1 cellular context compared by ENCODE assay signal in the genomic region with DNA sequence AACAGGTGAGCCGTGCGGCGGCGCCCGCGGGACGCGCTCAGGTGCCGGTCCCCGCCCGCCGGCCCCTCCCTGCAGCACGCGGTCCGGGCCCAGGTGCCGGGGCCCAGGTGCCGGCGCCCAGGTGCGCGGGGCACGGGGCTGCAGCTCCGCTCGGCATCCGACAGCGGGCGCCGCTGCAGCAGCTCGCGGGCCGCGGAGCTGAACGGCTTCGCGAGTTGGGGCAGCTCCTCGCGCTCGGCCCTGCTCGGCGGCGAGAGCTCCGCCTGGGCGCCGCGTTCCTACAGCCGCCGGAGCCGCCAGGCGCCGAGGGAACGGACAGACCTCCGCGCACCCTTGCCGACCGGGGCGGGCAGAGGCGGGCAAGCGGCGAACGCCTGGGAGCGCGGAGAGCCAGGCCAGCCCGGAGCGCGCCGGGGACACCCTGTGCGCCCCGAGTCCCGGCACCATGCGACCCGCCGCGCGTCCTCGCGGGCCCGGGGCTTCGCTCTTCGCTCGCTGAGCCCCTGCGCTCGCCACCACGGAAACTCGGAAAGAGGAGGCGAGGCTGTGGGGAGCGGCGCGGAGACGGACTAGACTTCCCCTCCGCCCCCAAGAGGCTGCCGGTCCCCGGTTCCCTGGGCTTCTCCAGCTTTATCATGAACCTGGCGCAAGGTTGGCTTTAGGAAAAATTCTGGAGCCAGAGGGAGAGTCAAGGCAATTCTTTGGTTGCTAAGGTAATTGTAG.
TF ChIP-seq lines count a peak whose summit lies in the region.

A gene (plus strand): TSS at position 201 of the 723 bp plus-strand sequence.

TF ChIP-seq in GM12878, 131 proteins besides CTCF, POLR2A, EP300 and RAD21 (continued from another document and continues in another):
- TF ChIP-seq, protein P1, sequence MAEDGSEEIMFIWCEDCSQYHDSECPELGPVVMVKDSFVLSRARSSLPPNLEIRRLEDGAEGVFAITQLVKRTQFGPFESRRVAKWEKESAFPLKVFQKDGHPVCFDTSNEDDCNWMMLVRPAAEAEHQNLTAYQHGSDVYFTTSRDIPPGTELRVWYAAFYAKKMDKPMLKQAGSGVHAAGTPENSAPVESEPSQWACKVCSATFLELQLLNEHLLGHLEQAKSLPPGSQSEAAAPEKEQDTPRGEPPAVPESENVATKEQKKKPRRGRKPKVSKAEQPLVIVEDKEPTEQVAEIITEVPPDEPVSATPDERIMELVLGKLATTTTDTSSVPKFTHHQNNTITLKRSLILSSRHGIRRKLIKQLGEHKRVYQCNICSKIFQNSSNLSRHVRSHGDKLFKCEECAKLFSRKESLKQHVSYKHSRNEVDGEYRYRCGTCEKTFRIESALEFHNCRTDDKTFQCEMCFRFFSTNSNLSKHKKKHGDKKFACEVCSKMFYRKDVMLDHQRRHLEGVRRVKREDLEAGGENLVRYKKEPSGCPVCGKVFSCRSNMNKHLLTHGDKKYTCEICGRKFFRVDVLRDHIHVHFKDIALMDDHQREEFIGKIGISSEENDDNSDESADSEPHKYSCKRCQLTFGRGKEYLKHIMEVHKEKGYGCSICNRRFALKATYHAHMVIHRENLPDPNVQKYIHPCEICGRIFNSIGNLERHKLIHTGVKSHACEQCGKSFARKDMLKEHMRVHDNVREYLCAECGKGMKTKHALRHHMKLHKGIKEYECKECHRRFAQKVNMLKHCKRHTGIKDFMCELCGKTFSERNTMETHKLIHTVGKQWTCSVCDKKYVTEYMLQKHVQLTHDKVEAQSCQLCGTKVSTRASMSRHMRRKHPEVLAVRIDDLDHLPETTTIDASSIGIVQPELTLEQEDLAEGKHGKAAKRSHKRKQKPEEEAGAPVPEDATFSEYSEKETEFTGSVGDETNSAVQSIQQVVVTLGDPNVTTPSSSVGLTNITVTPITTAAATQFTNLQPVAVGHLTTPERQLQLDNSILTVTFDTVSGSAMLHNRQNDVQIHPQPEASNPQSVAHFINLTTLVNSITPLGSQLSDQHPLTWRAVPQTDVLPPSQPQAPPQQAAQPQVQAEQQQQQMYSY (CRISPR knock-in tag; IDR thresholded peaks at IDR 0.05): no peak
- no peak for TF ChIP-seq YBX1 (IDR thresholded peaks at IDR 0.05)
- TF ChIP-seq, protein P2, sequence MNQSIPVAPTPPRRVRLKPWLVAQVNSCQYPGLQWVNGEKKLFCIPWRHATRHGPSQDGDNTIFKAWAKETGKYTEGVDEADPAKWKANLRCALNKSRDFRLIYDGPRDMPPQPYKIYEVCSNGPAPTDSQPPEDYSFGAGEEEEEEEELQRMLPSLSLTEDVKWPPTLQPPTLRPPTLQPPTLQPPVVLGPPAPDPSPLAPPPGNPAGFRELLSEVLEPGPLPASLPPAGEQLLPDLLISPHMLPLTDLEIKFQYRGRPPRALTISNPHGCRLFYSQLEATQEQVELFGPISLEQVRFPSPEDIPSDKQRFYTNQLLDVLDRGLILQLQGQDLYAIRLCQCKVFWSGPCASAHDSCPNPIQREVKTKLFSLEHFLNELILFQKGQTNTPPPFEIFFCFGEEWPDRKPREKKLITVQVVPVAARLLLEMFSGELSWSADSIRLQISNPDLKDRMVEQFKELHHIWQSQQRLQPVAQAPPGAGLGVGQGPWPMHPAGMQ (IDR thresholded peaks at IDR 0.05; ENCODE audit: borderline replicate concordance): no peak
- peak; percentile 91 for TF ChIP-seq ZNF217 (IDR thresholded peaks at IDR 0.05)
- no peak for TF ChIP-seq NBN (IDR thresholded peaks at IDR 0.05)
- TF ChIP-seq BCL11A (IDR thresholded peaks at IDR 0.05; ENCODE audit: low read depth, low read length): no peak
- no peak for TF ChIP-seq SIX5 (IDR thresholded peaks at IDR 0.05; ENCODE audit: low read depth, low read length, severe bottlenecking)
- TF ChIP-seq CREM (IDR thresholded peaks at IDR 0.05; ENCODE audit: low read depth): no peak
- TF ChIP-seq, protein P3, sequence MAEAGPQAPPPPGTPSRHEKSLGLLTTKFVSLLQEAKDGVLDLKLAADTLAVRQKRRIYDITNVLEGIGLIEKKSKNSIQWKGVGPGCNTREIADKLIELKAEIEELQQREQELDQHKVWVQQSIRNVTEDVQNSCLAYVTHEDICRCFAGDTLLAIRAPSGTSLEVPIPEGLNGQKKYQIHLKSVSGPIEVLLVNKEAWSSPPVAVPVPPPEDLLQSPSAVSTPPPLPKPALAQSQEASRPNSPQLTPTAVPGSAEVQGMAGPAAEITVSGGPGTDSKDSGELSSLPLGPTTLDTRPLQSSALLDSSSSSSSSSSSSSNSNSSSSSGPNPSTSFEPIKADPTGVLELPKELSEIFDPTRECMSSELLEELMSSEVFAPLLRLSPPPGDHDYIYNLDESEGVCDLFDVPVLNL (IDR thresholded peaks at IDR 0.05; ENCODE audit: low read depth, low read length): no peak
- TF ChIP-seq WRNIP1 (IDR thresholded peaks at IDR 0.05; ENCODE audit: borderline replicate concordance, low read depth, low read length): no peak
- peak; percentile 95 for TF ChIP-seq HDAC6 (IDR thresholded peaks at IDR 0.05; ENCODE audit: unreplicated experiment)
- TF ChIP-seq EED (IDR thresholded peaks at IDR 0.05; ENCODE audit: low read depth): no peak
- TF ChIP-seq, protein P4, sequence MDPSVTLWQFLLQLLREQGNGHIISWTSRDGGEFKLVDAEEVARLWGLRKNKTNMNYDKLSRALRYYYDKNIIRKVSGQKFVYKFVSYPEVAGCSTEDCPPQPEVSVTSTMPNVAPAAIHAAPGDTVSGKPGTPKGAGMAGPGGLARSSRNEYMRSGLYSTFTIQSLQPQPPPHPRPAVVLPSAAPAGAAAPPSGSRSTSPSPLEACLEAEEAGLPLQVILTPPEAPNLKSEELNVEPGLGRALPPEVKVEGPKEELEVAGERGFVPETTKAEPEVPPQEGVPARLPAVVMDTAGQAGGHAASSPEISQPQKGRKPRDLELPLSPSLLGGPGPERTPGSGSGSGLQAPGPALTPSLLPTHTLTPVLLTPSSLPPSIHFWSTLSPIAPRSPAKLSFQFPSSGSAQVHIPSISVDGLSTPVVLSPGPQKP (IDR thresholded peaks at IDR 0.05; ENCODE audit: low read depth, low read length): no peak
- TF ChIP-seq CEBPB (IDR thresholded peaks at IDR 0.05; ENCODE audit: borderline replicate concordance in 1 of 2, low read depth in 2 of 2, low read length in 2 of 2): no peak
- no peak for TF ChIP-seq POLR2AphosphoS2 (IDR thresholded peaks at IDR 0.05; ENCODE audit: low read depth, low read length)
- TF ChIP-seq DPF2 (IDR thresholded peaks at IDR 0.05): peak; percentile 82
- no peak for TF ChIP-seq MYC (IDR thresholded peaks at IDR 0.05; ENCODE audit: insufficient read depth, insufficient read length, insufficient replicate concordance, low read length, severe bottlenecking)
- TF ChIP-seq FOS (IDR thresholded peaks at IDR 0.05; ENCODE audit: borderline replicate concordance, extremely low read depth, insufficient read length): no peak
- TF ChIP-seq, protein P5, sequence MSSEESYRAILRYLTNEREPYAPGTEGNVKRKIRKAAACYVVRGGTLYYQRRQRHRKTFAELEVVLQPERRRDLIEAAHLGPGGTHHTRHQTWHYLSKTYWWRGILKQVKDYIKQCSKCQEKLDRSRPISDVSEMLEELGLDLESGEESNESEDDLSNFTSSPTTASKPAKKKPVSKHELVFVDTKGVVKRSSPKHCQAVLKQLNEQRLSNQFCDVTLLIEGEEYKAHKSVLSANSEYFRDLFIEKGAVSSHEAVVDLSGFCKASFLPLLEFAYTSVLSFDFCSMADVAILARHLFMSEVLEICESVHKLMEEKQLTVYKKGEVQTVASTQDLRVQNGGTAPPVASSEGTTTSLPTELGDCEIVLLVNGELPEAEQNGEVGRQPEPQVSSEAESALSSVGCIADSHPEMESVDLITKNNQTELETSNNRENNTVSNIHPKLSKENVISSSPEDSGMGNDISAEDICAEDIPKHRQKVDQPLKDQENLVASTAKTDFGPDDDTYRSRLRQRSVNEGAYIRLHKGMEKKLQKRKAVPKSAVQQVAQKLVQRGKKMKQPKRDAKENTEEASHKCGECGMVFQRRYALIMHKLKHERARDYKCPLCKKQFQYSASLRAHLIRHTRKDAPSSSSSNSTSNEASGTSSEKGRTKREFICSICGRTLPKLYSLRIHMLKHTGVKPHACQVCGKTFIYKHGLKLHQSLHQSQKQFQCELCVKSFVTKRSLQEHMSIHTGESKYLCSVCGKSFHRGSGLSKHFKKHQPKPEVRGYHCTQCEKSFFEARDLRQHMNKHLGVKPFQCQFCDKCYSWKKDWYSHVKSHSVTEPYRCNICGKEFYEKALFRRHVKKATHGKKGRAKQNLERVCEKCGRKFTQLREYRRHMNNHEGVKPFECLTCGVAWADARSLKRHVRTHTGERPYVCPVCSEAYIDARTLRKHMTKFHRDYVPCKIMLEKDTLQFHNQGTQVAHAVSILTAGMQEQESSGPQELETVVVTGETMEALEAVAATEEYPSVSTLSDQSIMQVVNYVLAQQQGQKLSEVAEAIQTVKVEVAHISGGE (CRISPR knock-in tag; IDR thresholded peaks at IDR 0.05): no peak
- no peak for TF ChIP-seq RAD51 (IDR thresholded peaks at IDR 0.05)
- no peak for TF ChIP-seq MEF2A (IDR thresholded peaks at IDR 0.05; ENCODE audit: insufficient read depth, low read depth, low read length)
- no peak for TF ChIP-seq SMAD1 (IDR thresholded peaks at IDR 0.05; ENCODE audit: low read depth, partially characterized antibody)
- no peak for TF ChIP-seq KAT2A (conservative IDR thresholded peaks at IDR 0.05; ENCODE audit: control insufficient read depth, low read depth, low read length)
- no peak for TF ChIP-seq FOXK2 (IDR thresholded peaks at IDR 0.05)
- no peak for TF ChIP-seq IKZF2 (IDR thresholded peaks at IDR 0.05)
- peak; percentile 81 for TF ChIP-seq IKZF1 (conservative IDR thresholded peaks at IDR 0.05)
- TF ChIP-seq, protein P6, sequence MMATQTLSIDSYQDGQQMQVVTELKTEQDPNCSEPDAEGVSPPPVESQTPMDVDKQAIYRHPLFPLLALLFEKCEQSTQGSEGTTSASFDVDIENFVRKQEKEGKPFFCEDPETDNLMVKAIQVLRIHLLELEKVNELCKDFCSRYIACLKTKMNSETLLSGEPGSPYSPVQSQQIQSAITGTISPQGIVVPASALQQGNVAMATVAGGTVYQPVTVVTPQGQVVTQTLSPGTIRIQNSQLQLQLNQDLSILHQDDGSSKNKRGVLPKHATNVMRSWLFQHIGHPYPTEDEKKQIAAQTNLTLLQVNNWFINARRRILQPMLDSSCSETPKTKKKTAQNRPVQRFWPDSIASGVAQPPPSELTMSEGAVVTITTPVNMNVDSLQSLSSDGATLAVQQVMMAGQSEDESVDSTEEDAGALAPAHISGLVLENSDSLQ (IDR thresholded peaks at IDR 0.05): no peak
- TF ChIP-seq RFX5 (IDR thresholded peaks at IDR 0.05; ENCODE audit: low read depth, low read length): no peak
- no peak for TF ChIP-seq ASH2L (IDR thresholded peaks at IDR 0.05; ENCODE audit: borderline replicate concordance, low read depth)
- no peak for TF ChIP-seq ZNF274 (IDR thresholded peaks at IDR 0.05; ENCODE audit: insufficient read depth, insufficient read length)
- TF ChIP-seq PML (IDR thresholded peaks at IDR 0.05; ENCODE audit: low read length): no peak
- no peak for TF ChIP-seq ZNF384 (IDR thresholded peaks at IDR 0.05; ENCODE audit: borderline replicate concordance, low read depth, low read length)
- TF ChIP-seq, protein P7, sequence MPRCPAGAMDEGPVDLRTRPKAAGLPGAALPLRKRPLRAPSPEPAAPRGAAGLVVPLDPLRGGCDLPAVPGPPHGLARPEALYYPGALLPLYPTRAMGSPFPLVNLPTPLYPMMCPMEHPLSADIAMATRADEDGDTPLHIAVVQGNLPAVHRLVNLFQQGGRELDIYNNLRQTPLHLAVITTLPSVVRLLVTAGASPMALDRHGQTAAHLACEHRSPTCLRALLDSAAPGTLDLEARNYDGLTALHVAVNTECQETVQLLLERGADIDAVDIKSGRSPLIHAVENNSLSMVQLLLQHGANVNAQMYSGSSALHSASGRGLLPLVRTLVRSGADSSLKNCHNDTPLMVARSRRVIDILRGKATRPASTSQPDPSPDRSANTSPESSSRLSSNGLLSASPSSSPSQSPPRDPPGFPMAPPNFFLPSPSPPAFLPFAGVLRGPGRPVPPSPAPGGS (IDR thresholded peaks at IDR 0.05; ENCODE audit: borderline replicate concordance, insufficient read depth, low read depth, low read length, poor library complexity, severe bottlenecking): no peak
- TF ChIP-seq, protein P8, sequence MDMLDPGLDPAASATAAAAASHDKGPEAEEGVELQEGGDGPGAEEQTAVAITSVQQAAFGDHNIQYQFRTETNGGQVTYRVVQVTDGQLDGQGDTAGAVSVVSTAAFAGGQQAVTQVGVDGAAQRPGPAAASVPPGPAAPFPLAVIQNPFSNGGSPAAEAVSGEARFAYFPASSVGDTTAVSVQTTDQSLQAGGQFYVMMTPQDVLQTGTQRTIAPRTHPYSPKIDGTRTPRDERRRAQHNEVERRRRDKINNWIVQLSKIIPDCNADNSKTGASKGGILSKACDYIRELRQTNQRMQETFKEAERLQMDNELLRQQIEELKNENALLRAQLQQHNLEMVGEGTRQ (IDR thresholded peaks at IDR 0.05; ENCODE audit: borderline replicate concordance, low read depth, low read length): no peak
- no peak for TF ChIP-seq CBFB (IDR thresholded peaks at IDR 0.05; ENCODE audit: low read depth)
- TF ChIP-seq ZNF207 (IDR thresholded peaks at IDR 0.05; ENCODE audit: borderline replicate concordance): peak; percentile 58; the same call in 1 of the 2 replicates
- TF ChIP-seq CBX3 (IDR thresholded peaks at IDR 0.05; ENCODE audit: borderline replicate concordance, low read depth): no peak
- TF ChIP-seq ATF7 (IDR thresholded peaks at IDR 0.05; ENCODE audit: low read depth): no peak
- no peak for TF ChIP-seq MXI1 (IDR thresholded peaks at IDR 0.05; ENCODE audit: low read depth, low read length)
- peak; percentile 22; the same call in 1 of the 2 replicates for TF ChIP-seq FOXM1 (IDR thresholded peaks at IDR 0.05; ENCODE audit: low read depth, low read length)
- peak; percentile 55; the same call in 1 of the 2 replicates for TF ChIP-seq ZNF24 (IDR thresholded peaks at IDR 0.05)
- no peak for TF ChIP-seq KDM1A (IDR thresholded peaks at IDR 0.05; ENCODE audit: borderline replicate concordance)
- no peak for TF ChIP-seq BMI1 (IDR thresholded peaks at IDR 0.05; ENCODE audit: borderline replicate concordance)
- no peak for TF ChIP-seq ZBED1 (IDR thresholded peaks at IDR 0.05; ENCODE audit: borderline replicate concordance)
- TF ChIP-seq, protein P9, sequence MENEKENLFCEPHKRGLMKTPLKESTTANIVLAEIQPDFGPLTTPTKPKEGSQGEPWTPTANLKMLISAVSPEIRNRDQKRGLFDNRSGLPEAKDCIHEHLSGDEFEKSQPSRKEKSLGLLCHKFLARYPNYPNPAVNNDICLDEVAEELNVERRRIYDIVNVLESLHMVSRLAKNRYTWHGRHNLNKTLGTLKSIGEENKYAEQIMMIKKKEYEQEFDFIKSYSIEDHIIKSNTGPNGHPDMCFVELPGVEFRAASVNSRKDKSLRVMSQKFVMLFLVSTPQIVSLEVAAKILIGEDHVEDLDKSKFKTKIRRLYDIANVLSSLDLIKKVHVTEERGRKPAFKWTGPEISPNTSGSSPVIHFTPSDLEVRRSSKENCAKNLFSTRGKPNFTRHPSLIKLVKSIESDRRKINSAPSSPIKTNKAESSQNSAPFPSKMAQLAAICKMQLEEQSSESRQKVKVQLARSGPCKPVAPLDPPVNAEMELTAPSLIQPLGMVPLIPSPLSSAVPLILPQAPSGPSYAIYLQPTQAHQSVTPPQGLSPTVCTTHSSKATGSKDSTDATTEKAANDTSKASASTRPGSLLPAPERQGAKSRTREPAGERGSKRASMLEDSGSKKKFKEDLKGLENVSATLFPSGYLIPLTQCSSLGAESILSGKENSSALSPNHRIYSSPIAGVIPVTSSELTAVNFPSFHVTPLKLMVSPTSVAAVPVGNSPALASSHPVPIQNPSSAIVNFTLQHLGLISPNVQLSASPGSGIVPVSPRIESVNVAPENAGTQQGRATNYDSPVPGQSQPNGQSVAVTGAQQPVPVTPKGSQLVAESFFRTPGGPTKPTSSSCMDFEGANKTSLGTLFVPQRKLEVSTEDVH (IDR thresholded peaks at IDR 0.05; ENCODE audit: low read depth, partially characterized antibody): no peak
